ENCODE assay signal across 8 cellular contexts in genomic region chr22:41621911-41622179, GRCh38. TPM values are rescaled to one million over a fixed set of nuclear protein-coding genes. Genes with fewer than 3 reads are reported as not detected.
DNase-seq lines count a peak whose midpoint lies in the region; ATAC-seq and TF ChIP-seq lines count a peak whose summit lies in the region.

No MANE protein-coding gene starts in this region.

- H3K9me3 Mint-ChIP-seq in GM23338 = no peaks in the 10 kb centered on the region; the same call in 2 of the 3 replicates

- H3K36me3 ChIP-seq in GM23338 (ENCODE audit: insufficient read depth) = peaks cover 30% of the 10 kb centered on the region

- H3K27me3 ChIP-seq in GM23338 (ENCODE audit: insufficient read depth) = no peaks in the 10 kb centered on the region
- no peaks in the 10 kb centered on the region for H3K27me3 ChIP-seq in foreskin keratinocyte

- peaks cover 18% of the 10 kb centered on the region for H4K20me1 ChIP-seq in GM23338 (replicated peaks; ENCODE audit: insufficient read depth)

- TF ChIP-seq CTCF in GM23338 (conservative IDR thresholded peaks at IDR 0.05; ENCODE audit: low read depth in 2 of 2) (no peak), WI38 (IDR thresholded peaks at IDR 0.05; ENCODE audit: low read depth, low read length) (no peak), foreskin keratinocyte (conservative IDR thresholded peaks at IDR 0.05) (no peak)

- H3K4me1 Mint-ChIP-seq in GM23338 = peaks cover 20% of the 10 kb centered on the region

- H3K4me1 ChIP-seq in GM23338 (ENCODE audit: insufficient read depth) (peaks cover 15% of the 10 kb centered on the region), foreskin keratinocyte (peaks cover 13% of the 10 kb centered on the region)

- H3K27ac Mint-ChIP-seq in GM23338 = peak overlapping the region; percentile 100

- no peak overlapping the region for H2AFZ ChIP-seq in GM23338

- ATAC-seq in GM23338 (no peak), foreskin keratinocyte (no peak), GM21367 (IDR thresholded peaks at IDR 0.05; ENCODE audit: unreplicated experiment) (no peak), HG02884 (IDR thresholded peaks at IDR 0.05; ENCODE audit: unreplicated experiment) (no peak)

- no peak for DNase-seq in GM23338 (ENCODE audit: low spot score)
- no peak for DNase-seq in foreskin keratinocyte
- DNase-seq in skeletal muscle cell (ENCODE audit: low read depth) = no peak
- DNase-seq in SIG-M5 (lab: John Stamatoyannopoulos, UW) = no peak
- no peak for DNase-seq in NCI-H1930 (lab: John Stamatoyannopoulos, UW)

- H3K4me3 ChIP-seq in GM23338 (peak overlapping the region; percentile 80), WI38 (ENCODE audit: low read depth, low read length) (peak overlapping the region; percentile 66), skeletal muscle cell (ENCODE audit: low read depth, low read length) (peak overlapping the region; percentile 97)

- H3K27me3 Mint-ChIP-seq in GM23338 (ENCODE audit: insufficient read depth, low read depth, poor library complexity) = peaks cover 18% of the 10 kb centered on the region

- H3K79me2 ChIP-seq in GM23338 (replicated peaks; ENCODE audit: insufficient read depth) = peaks cover 73% of the 10 kb centered on the region

- peak overlapping the region; percentile 98 for H3K4me3 Mint-ChIP-seq in GM23338

- H3K36me3 Mint-ChIP-seq in GM23338 (ENCODE audit: low read depth) = peaks cover 51% of the 10 kb centered on the region

- peaks cover 22% of the 10 kb centered on the region; the same call in 1 of the 2 replicates for H3F3A ChIP-seq in GM23338 (replicated peaks; ENCODE audit: low read depth)

- H3K4me2 ChIP-seq in GM23338 = peak overlapping the region; percentile 82

- no peaks in the 10 kb centered on the region for H3K9me2 ChIP-seq in GM23338 (ENCODE audit: insufficient read depth)

- H3K27ac ChIP-seq in GM23338 (ENCODE audit: low read depth) (peak overlapping the region; percentile 98), foreskin keratinocyte (peak overlapping the region; percentile 88)

TF ChIP-seq in GM23338, 12 proteins besides CTCF, POLR2A, EP300 and RAD21 (continues in another document):
- TF ChIP-seq POLR2AphosphoS5 (IDR thresholded peaks at IDR 0.05; ENCODE audit: low read depth) (no peak), EZH2phosphoT487 (IDR thresholded peaks at IDR 0.05; ENCODE audit: unreplicated experiment) (no peak), NANOG (IDR thresholded peaks at IDR 0.05; ENCODE audit: borderline replicate concordance) (no peak), REST (IDR thresholded peaks at IDR 0.05; ENCODE audit: unreplicated experiment) (no peak), ZNF114 (CRISPR knock-in tag; IDR thresholded peaks at IDR 0.05) (no peak), EZH2 (IDR thresholded peaks at IDR 0.05; ENCODE audit: low read depth, unreplicated experiment) (no peak), CREB1 (CRISPR knock-in tag; IDR thresholded peaks at IDR 0.05; ENCODE audit: low read depth) (no peak), ZNF331 (CRISPR knock-in tag; IDR thresholded peaks at IDR 0.05; ENCODE audit: low read depth) (no peak), STAT1 (IDR thresholded peaks at IDR 0.05; ENCODE audit: unreplicated experiment) (no peak), ZNF462 (CRISPR knock-in tag; IDR thresholded peaks at IDR 0.05) (no peak)

RNA-seq across cellular contexts. Expression of gene XRCC6, which starts 0.8 kb away (rescaled TPM):
- total RNA-seq in GM23338 (2014; rRNA removed; shearing (Covaris generic)) = 495 and 498 TPM in 2 replicates
- polyA plus RNA-seq in GM23338 (2016; fragmentation: Nextera tagmentation; extraction: Ambion mirVana) (351 and 352 TPM in 2 replicates), foreskin keratinocyte (342 and 412 TPM in 2 replicates)
- total RNA-seq in foreskin keratinocyte = 396 and 449 TPM in 2 replicates

RNA-seq across cellular contexts. Expression of gene DESI1, which starts 1.0 kb away (rescaled TPM):
- total RNA-seq in GM23338 (2014; rRNA removed; shearing (Covaris generic)) = 40.4 and 53.8 TPM in 2 replicates
- 33.7 and 37.9 TPM in 2 replicates for polyA plus RNA-seq in GM23338 (2016; fragmentation: Nextera tagmentation; extraction: Ambion mirVana)
- 34.1 and 35.7 TPM in 2 replicates for total RNA-seq in foreskin keratinocyte
- polyA plus RNA-seq in foreskin keratinocyte = 50.6 and 56.4 TPM in 2 replicates

RNA-seq across cellular contexts. Expression of gene PMM1, which starts 32.2 kb away (rescaled TPM):
- 8.7 and 12.1 TPM in 2 replicates for total RNA-seq in GM23338 (2014; rRNA removed; shearing (Covaris generic))
- polyA plus RNA-seq in GM23338 (2016; fragmentation: Nextera tagmentation; extraction: Ambion mirVana) (9.9 TPM in 2 replicates), foreskin keratinocyte (53.8 and 63.4 TPM in 2 replicates)
- 25.1 and 26.5 TPM in 2 replicates for total RNA-seq in foreskin keratinocyte
